Comparison of ENCODE assay signal across 1 cellular context in genomic region chr3:47016934-47017435, GRCh38.
TF ChIP-seq lines count a peak whose summit lies in the region.

No MANE protein-coding gene starts in this region.

TF ChIP-seq in K562, 482 proteins besides CTCF, POLR2A, EP300 and RAD21 (continued from another document and continues in another):
- TF ChIP-seq ZBTB40 (IDR thresholded peaks at IDR 0.05) (no peak), ZBTB40 (CRISPR knock-in tag; IDR thresholded peaks at IDR 0.05) (no peak), ZEB2 (IDR thresholded peaks at IDR 0.05) (peak; percentile 34; the same call in 1 of the 2 replicates), ZBTB33 (CRISPR knock-in tag; IDR thresholded peaks at IDR 0.05) (peak; percentile 46; the same call in 1 of the 2 replicates), E2F6 (IDR thresholded peaks at IDR 0.05; ENCODE audit: borderline replicate concordance in 1 of 2, extremely low read depth in 1 of 2, insufficient read depth in 1 of 2, insufficient read length in 1 of 2, low read depth in 1 of 2, low read length in 1 of 2, poor library complexity in 1 of 2, severe bottlenecking in 1 of 2) (no peak), KDM4B (IDR thresholded peaks at IDR 0.05; ENCODE audit: borderline replicate concordance in 2 of 2, low read depth in 1 of 2) (no peak), ZNF79 (CRISPR knock-in tag; IDR thresholded peaks at IDR 0.05; ENCODE audit: low read depth) (no peak), TBL1XR1 (IDR thresholded peaks at IDR 0.05; ENCODE audit: low read length in 2 of 2) (peak in 1 of 2 experiments; percentile 60; a peak in 1 of 4 replicates), ZNF766 (CRISPR knock-in tag; conservative IDR thresholded peaks at IDR 0.05) (peak; percentile 62; the same call in 1 of the 2 replicates), ZKSCAN8 (CRISPR knock-in tag; IDR thresholded peaks at IDR 0.05) (no peak), ELK1 (CRISPR knock-in tag; IDR thresholded peaks at IDR 0.05) (no peak), RBBP5 (IDR thresholded peaks at IDR 0.05; ENCODE audit: borderline replicate concordance, insufficient read depth, low read length, poor library complexity, severe bottlenecking) (no peak), POU5F1 (IDR thresholded peaks at IDR 0.05; ENCODE audit: borderline replicate concordance, low read depth, low read length, partially characterized antibody) (no peak), MAFK (IDR thresholded peaks at IDR 0.05; ENCODE audit: low read length) (peak; percentile 78), PURB (CRISPR knock-in tag; IDR thresholded peaks at IDR 0.05; ENCODE audit: low read depth) (no peak), NCOA1 (IDR thresholded peaks at IDR 0.05; ENCODE audit: low read depth) (no peak), DPF2 (IDR thresholded peaks at IDR 0.05) (peak; percentile 90), ZNF639 (CRISPR knock-in tag; conservative IDR thresholded peaks at IDR 0.05 in 1 of 2, IDR thresholded peaks at IDR 0.05 in 1 of 2) (peak in 1 of 2 experiments; percentile 60; a peak in 1 of 4 replicates), CREB3 (tag; conservative IDR thresholded peaks at IDR 0.05; ENCODE audit: low read depth) (no peak), BHLHE40 (IDR thresholded peaks at IDR 0.05; ENCODE audit: low read length) (peak; percentile 51), KHSRP (IDR thresholded peaks at IDR 0.05) (no peak), RCOR1 (IDR thresholded peaks at IDR 0.05; ENCODE audit: borderline replicate concordance in 1 of 2, low read depth in 2 of 2, low read length in 2 of 2) (peak in 1 of 2 experiments; percentile 91; a peak in 3 of 4 replicates), GATAD2B (IDR thresholded peaks at IDR 0.05; ENCODE audit: borderline replicate concordance) (no peak), CAMTA2 (CRISPR knock-in tag; conservative IDR thresholded peaks at IDR 0.05) (no peak), NFYB (IDR thresholded peaks at IDR 0.05; ENCODE audit: extremely low read depth, insufficient read length) (peak; percentile 37), SAFB (IDR thresholded peaks at IDR 0.05; ENCODE audit: borderline replicate concordance, low read depth, low read length) (no peak), PHF21A (IDR thresholded peaks at IDR 0.05; ENCODE audit: borderline replicate concordance, low read depth) (peak; percentile 69; the same call in 1 of the 2 replicates), RBM39 (optimal IDR thresholded peaks at IDR 0.05; ENCODE audit: low read depth, low read length) (no peak), RUNX1 (IDR thresholded peaks at IDR 0.05; ENCODE audit: low read depth) (no peak), MEIS2 (IDR thresholded peaks at IDR 0.05; ENCODE audit: partially characterized antibody) (peak; percentile 77), SMAD1 (IDR thresholded peaks at IDR 0.05; ENCODE audit: low read depth, low read length, partially characterized antibody) (peak; percentile 29), CBFA2T3 (IDR thresholded peaks at IDR 0.05) (peak; percentile 49), PBX2 (CRISPR knock-in tag; IDR thresholded peaks at IDR 0.05; ENCODE audit: low read depth) (no peak), PBX2 (tag; conservative IDR thresholded peaks at IDR 0.05; ENCODE audit: low read depth) (peak; percentile 83), E4F1 (CRISPR knock-in tag; IDR thresholded peaks at IDR 0.05; ENCODE audit: borderline replicate concordance) (no peak), ZNF354B (CRISPR knock-in tag; IDR thresholded peaks at IDR 0.05) (no peak), XRCC3 (IDR thresholded peaks at IDR 0.05) (no peak), SPI1 (IDR thresholded peaks at IDR 0.05; ENCODE audit: borderline replicate concordance, low read depth, low read length) (peak; percentile 63; the same call in 1 of the 2 replicates), HDAC1 (IDR thresholded peaks at IDR 0.05) (peak in 1 of 2 experiments; percentile 71; a peak in 2 of 4 replicates), KAT8 (IDR thresholded peaks at IDR 0.05; ENCODE audit: low read depth) (no peak), BDP1 (IDR thresholded peaks at IDR 0.05; ENCODE audit: insufficient read depth, insufficient read length) (no peak), ZNF76 (CRISPR knock-in tag; IDR thresholded peaks at IDR 0.05; ENCODE audit: borderline replicate concordance) (no peak)
